7 cellular contexts compared by ENCODE assay signal in the genomic region with DNA sequence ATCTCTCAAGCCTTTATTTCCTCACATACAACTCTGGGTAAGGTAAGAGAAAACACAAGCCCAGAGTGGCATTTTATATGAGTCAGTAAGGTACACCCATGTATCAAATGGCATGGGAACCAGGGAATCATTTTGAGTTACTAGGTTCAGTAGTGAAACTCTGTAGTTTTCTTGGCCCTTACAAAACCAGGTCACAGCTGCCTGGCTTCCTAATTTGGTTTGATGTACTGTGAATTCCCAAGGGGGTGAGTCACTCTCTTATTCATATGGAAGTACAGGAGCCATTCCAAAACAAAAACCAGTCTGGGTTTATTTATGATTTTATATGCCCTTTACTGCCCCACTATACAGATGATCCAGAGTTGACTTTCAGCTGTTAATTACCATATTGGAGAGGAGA.
A peak's percentile ranks its signal among the peaks of the same experiment; 100 is the strongest.
DNase-seq lines count a peak whose midpoint lies in the region; ATAC-seq and TF ChIP-seq lines count a peak whose summit lies in the region.

No MANE protein-coding gene starts in this region.

- POLR2A ChIA-PET in PC-3 (lab: Charles Lee; ENCODE audit: unreplicated experiment) = no interaction called here
- POLR2A ChIA-PET in CD4-positive, alpha-beta T cell (lab: Charles Lee) = no interaction called here

- peak; percentile 96 for ATAC-seq in PC-3
- ATAC-seq in CD4-positive, alpha-beta T cell (ENCODE audit: poor library complexity) = no peak
- no peak for ATAC-seq in GM19397 (IDR thresholded peaks at IDR 0.05; ENCODE audit: unreplicated experiment)

- peak overlapping the region; percentile 22; the same call in 1 of the 2 replicates for H3K9ac ChIP-seq in PC-3 (ENCODE audit: low read length)

- H3K36me3 ChIP-seq in PC-3 (ENCODE audit: low read depth, low read length) (no peaks in the 10 kb centered on the region), tibial nerve (no peaks in the 10 kb centered on the region)

- H3K79me2 ChIP-seq in PC-3 (ENCODE audit: low read length) = no peaks in the 10 kb centered on the region

- H3K4me1 ChIP-seq in PC-3 (ENCODE audit: insufficient read depth, low read length) (peaks cover 21% of the 10 kb centered on the region), tibial nerve (peaks cover 0 to 12% (median 0%) of the 10 kb centered on the region in 4 donors)

- intact Hi-C loops in PC-3 (cut with micrococcal nuclease) = loop anchor here (1.0 kb wide), 1 partner anchor 14 kb away; no protein-coding TSS in a partner anchor
- intact Hi-C loops in CD4-positive, alpha-beta T cell (cut with DNase I, micrococcal nuclease) = no loop called here

- H3K4me3 Mint-ChIP-seq in CD4-positive, alpha-beta T cell = no peak overlapping the region

- H3K27ac ChIP-seq in PC-3 (ENCODE audit: low read length) = peak overlapping the region; percentile 89
- H3K27ac ChIP-seq in tibial nerve = no peak overlapping the region
- H3K27ac ChIP-seq in CD4-positive, alpha-beta T cell (ENCODE audit: low read depth, low read length) = no peak overlapping the region

- no TSS peak for BruUV-seq in PC-3 (replicated peaks; lab: Mats Ljungman, UMichigan)

- no peak overlapping the region for H3K4me3 ChIP-seq in PC-3 (ENCODE audit: low read length)
- no peak overlapping the region for H3K4me3 ChIP-seq in tibial nerve

- no peak overlapping the region for H3K27ac Mint-ChIP-seq in CD4-positive, alpha-beta T cell

- no peaks in the 10 kb centered on the region for H4K20me1 ChIP-seq in PC-3 (ENCODE audit: low read length)

- H3K36me3 Mint-ChIP-seq in CD4-positive, alpha-beta T cell (ENCODE audit: low read depth) = no peaks in the 10 kb centered on the region

- no peaks in the 10 kb centered on the region for H3F3A ChIP-seq in PC-3 (ENCODE audit: low read length, unreplicated experiment)

- no peaks in the 10 kb centered on the region for H3K4me1 Mint-ChIP-seq in CD4-positive, alpha-beta T cell (ENCODE audit: low read depth)

- H2AFZ ChIP-seq in PC-3 (ENCODE audit: low read length) = no peak overlapping the region

- peak in 1 of 2 donors; percentile 20 for TF ChIP-seq EP300 in tibial nerve (IDR thresholded peaks at IDR 0.05)

- no peaks in the 10 kb centered on the region for H3K27me3 Mint-ChIP-seq in CD4-positive, alpha-beta T cell

- peak overlapping the region; percentile 64 for H3K4me2 ChIP-seq in PC-3 (ENCODE audit: low read length)

- TF ChIP-seq CTCF in PC-3 (conservative IDR thresholded peaks at IDR 0.05; ENCODE audit: low read depth, low read length) = no peak
- no peak for TF ChIP-seq CTCF in tibial nerve (IDR thresholded peaks at IDR 0.05)
- no peak for TF ChIP-seq CTCF in CD4-positive, alpha-beta T cell (IDR thresholded peaks at IDR 0.05)

- no peaks in the 10 kb centered on the region for H3K9me3 ChIP-seq in PC-3 (ENCODE audit: low read length)
- no peaks in the 10 kb centered on the region for H3K9me3 ChIP-seq in tibial nerve
- H3K9me3 ChIP-seq in CD4-positive, alpha-beta T cell (ENCODE audit: control insufficient read depth, low read length) = no peaks in the 10 kb centered on the region

- no peaks in the 10 kb centered on the region for H3K27me3 ChIP-seq in PC-3 (ENCODE audit: low read length)
- H3K27me3 ChIP-seq in tibial nerve = no peaks in the 10 kb centered on the region
- no peaks in the 10 kb centered on the region for H3K27me3 ChIP-seq in CD4-positive, alpha-beta T cell (ENCODE audit: control insufficient read depth, insufficient read depth, low read length)

- H3K9me2 ChIP-seq in PC-3 (replicated peaks; ENCODE audit: low read length) = no peaks in the 10 kb centered on the region

- DNase-seq in H4 (ENCODE audit: low spot score) = peak; percentile 90
- peak; percentile 93 for DNase-seq in PC-3
- DNase-seq in fibroblast of the conjunctiva (ENCODE audit: low read depth) = peak; percentile 93
- DNase-seq in smooth muscle cell of the brain vasculature (ENCODE audit: low read depth, low spot score) = peak; percentile 90
- DNase-seq in tibial nerve (ENCODE audit: low spot score in 2 of 2) = no peak
- no peak for DNase-seq in CD4-positive, alpha-beta T cell

- H3K9me3 Mint-ChIP-seq in CD4-positive, alpha-beta T cell = no peaks in the 10 kb centered on the region

- CTCF ChIA-PET in PC-3 (lab: Charles Lee) = no interaction called here
- CTCF ChIA-PET in CD4-positive, alpha-beta T cell (lab: Charles Lee) = interaction anchor here (2.2 kb wide), 1 partner anchor 12 kb away, joined by 9 read pairs; no protein-coding TSS in a partner anchor

- no peak for TF ChIP-seq POLR2A in tibial nerve (IDR thresholded peaks at IDR 0.05)

Comparison
In these comparisons a context has a peak if more than half of its experiments do, and no peak if none do; other contexts are left out.
1. DNase-seq: peak in H4 (single experiment), PC-3 (single experiment), fibroblast of the conjunctiva (single experiment) and smooth muscle cell of the brain vasculature (single experiment); none in tibial nerve (0 of 2) and CD4-positive, alpha-beta T cell (0 of 10).